In the genomic region with DNA sequence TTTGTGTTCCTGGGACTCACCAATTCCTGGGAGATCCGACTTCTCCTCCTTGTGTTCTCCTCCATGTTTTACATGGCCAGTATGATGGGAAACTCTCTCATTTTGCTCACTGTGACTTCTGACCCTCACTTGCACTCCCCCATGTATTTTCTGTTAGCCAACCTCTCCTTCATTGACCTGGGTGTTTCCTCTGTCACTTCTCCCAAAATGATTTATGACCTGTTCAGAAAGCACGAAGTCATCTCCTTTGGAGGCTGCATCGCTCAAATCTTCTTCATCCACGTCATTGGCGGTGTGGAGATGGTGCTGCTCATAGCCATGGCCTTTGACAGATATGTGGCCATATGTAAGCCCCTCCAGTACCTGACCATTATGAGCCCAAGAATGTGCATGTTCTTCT, we compare ENCODE assay signal across 37 cellular contexts. TPM values are rescaled to one million over a fixed set of nuclear protein-coding genes. Genes with fewer than 3 reads are reported as not detected.
"Had no signal": no experiment of that assay in that cellular context is flagged by ENCODE, and none has a peak within 500 bp of the region (broad histone marks: within the 10 kb centered on the region; RNA-seq: fewer than 3 reads in every experiment).

No MANE protein-coding gene starts in this region.

- ATAC-seq: Panc1, Right ventricle myocardium inferior, SK-N-SH treated with all-trans-retinoic acid at 6 μM for 48 hours, T-cell had no signal

- H3K27ac ChIP-seq: PC-9, RWPE1, SJCRH30, SK-N-MC had no signal

- H3K4me2 ChIP-seq: PC-9 had no signal

- H3K4me3 ChIP-seq: MG63, PC-9, SJCRH30, SK-N-MC had no signal

- H2AFZ ChIP-seq: PC-9 had no signal

- H3K27me3 ChIP-seq: MG63, SJCRH30 had no signal

- DNase-seq: Kasumi-1, MG63, NCI-H1048, NCI-H1092 treated with DMSO at 0.1 percent for 48 hours, NCI-H1105 treated with DMSO at 0.1 percent for 48 hours, NCI-H1417, NCI-H1436, NCI-H146, NCI-H1694, NCI-H187, NCI-H1930, NCI-H2029 treated with DMSO at 0.1 percent for 48 hours, NCI-H2081 treated with DMSO at 0.1 percent for 48 hours, NCI-H2107, NCI-H2171, NCI-H226, NCI-H446 treated with DMSO at 0.1 percent for 48 hours, NCI-H510A, NCI-H524, NCI-H526, NCI-H69, NCI-H748 treated with DMSO at 0.1 percent for 48 hours, NCI-H82, PC-9, SHP77, SIG-M5, SJCRH30, T-cell had no signal

- H3K36me3 ChIP-seq: MG63, SJCRH30 had no signal

- H3K9me3 ChIP-seq: SJCRH30 had no signal

- H3K4me1 ChIP-seq: SJCRH30 had no signal

RNA-seq across cellular contexts. Expression of a gene that starts 16.8 kb away (rescaled TPM):
- total RNA-seq: M059J, OCI-LY7, PC-9, Right ventricle myocardium inferior, SJCRH30, T-cell had no signal

RNA-seq across cellular contexts. Expression of a gene that starts 25.5 kb away (rescaled TPM):
- total RNA-seq: M059J, OCI-LY7, PC-9, Right ventricle myocardium inferior, RPMI7951, SJCRH30, SK-MEL-5, T-cell had no signal
